Comparison of ENCODE assay signal across 1 cellular context in genomic region chr4:16225681-16225995, GRCh38.
TF ChIP-seq lines count a peak whose summit lies in the region.

No MANE protein-coding gene starts in this region.

TF ChIP-seq in GM23338, 12 proteins besides CTCF, POLR2A, EP300 and RAD21 (continued from another document):
- TF ChIP-seq, protein P1, sequence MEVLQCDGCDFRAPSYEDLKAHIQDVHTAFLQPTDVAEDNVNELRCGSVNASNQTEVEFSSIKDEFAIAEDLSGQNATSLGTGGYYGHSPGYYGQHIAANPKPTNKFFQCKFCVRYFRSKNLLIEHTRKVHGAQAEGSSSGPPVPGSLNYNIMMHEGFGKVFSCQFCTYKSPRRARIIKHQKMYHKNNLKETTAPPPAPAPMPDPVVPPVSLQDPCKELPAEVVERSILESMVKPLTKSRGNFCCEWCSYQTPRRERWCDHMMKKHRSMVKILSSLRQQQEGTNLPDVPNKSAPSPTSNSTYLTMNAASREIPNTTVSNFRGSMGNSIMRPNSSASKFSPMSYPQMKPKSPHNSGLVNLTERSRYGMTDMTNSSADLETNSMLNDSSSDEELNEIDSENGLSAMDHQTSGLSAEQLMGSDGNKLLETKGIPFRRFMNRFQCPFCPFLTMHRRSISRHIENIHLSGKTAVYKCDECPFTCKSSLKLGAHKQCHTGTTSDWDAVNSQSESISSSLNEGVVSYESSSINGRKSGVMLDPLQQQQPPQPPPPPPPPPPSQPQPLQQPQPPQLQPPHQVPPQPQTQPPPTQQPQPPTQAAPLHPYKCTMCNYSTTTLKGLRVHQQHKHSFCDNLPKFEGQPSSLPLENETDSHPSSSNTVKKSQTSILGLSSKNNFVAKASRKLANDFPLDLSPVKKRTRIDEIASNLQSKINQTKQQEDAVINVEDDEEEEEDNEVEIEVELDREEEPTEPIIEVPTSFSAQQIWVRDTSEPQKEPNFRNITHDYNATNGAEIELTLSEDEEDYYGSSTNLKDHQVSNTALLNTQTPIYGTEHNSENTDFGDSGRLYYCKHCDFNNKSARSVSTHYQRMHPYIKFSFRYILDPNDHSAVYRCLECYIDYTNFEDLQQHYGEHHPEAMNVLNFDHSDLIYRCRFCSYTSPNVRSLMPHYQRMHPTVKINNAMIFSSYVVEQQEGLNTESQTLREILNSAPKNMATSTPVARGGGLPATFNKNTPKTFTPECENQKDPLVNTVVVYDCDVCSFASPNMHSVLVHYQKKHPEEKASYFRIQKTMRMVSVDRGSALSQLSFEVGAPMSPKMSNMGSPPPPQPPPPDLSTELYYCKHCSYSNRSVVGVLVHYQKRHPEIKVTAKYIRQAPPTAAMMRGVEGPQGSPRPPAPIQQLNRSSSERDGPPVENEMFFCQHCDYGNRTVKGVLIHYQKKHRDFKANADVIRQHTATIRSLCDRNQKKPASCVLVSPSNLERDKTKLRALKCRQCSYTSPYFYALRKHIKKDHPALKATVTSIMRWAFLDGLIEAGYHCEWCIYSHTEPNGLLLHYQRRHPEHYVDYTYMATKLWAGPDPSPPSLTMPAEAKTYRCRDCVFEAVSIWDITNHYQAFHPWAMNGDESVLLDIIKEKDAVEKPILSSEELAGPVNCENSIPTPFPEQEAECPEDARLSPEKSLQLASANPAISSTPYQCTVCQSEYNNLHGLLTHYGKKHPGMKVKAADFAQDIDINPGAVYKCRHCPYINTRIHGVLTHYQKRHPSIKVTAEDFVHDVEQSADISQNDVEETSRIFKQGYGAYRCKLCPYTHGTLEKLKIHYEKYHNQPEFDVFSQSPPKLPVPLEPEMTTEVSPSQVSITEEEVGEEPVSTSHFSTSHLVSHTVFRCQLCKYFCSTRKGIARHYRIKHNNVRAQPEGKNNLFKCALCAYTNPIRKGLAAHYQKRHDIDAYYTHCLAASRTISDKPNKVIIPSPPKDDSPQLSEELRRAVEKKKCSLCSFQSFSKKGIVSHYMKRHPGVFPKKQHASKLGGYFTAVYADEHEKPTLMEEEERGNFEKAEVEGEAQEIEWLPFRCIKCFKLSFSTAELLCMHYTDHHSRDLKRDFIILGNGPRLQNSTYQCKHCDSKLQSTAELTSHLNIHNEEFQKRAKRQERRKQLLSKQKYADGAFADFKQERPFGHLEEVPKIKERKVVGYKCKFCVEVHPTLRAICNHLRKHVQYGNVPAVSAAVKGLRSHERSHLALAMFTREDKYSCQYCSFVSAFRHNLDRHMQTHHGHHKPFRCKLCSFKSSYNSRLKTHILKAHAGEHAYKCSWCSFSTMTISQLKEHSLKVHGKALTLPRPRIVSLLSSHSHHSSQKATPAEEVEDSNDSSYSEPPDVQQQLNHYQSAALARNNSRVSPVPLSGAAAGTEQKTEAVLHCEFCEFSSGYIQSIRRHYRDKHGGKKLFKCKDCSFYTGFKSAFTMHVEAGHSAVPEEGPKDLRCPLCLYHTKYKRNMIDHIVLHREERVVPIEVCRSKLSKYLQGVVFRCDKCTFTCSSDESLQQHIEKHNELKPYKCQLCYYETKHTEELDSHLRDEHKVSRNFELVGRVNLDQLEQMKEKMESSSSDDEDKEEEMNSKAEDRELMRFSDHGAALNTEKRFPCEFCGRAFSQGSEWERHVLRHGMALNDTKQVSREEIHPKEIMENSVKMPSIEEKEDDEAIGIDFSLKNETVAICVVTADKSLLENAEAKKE (CRISPR knock-in tag; IDR thresholded peaks at IDR 0.05): no peak
- TF ChIP-seq EZH2phosphoT487 (IDR thresholded peaks at IDR 0.05; ENCODE audit: unreplicated experiment) (no peak), ZNF114 (CRISPR knock-in tag; IDR thresholded peaks at IDR 0.05) (no peak), EZH2 (IDR thresholded peaks at IDR 0.05; ENCODE audit: low read depth, unreplicated experiment) (no peak)
